In genomic region chr22:36367479-36367878, GRCh38 we compare ENCODE assay signal across 9 cellular contexts. TPM values are rescaled to one million over a fixed set of nuclear protein-coding genes. Genes with fewer than 3 reads are reported as not detected.
DNase-seq lines count a peak whose midpoint lies in the region; ATAC-seq and TF ChIP-seq lines count a peak whose summit lies in the region.
"Had no signal": no experiment of that assay in that cellular context is flagged by ENCODE, and none has a peak within 500 bp of the region (broad histone marks: within the 10 kb centered on the region; RNA-seq: fewer than 3 reads in every experiment).

No MANE protein-coding gene starts in this region.

- H3K4me1 ChIP-seq in mucosa of rectum (ENCODE audit: control insufficient read depth in 2 of 2, insufficient read depth in 2 of 2, low read length in 2 of 2) (peaks cover 88 to 90% of the 10 kb centered on the region in 2 donors), BE2C (peaks cover 29% of the 10 kb centered on the region)

- no peaks in the 10 kb centered on the region for H3K27me3 Mint-ChIP-seq in activated T-cell treated with anti-CD3 and anti-CD28 coated beads, Interleukin-2, amount 50 U/mL, for 72 hours (ENCODE audit: low read depth)
- H3K27me3 Mint-ChIP-seq in central memory CD8-positive, alpha-beta T cell, result no peaks in the 10 kb centered on the region
- H3K27me3 Mint-ChIP-seq in type B pancreatic cell, result no peaks in the 10 kb centered on the region

- H3K9me3 ChIP-seq in mucosa of rectum (ENCODE audit: control insufficient read depth in 2 of 2, low read length in 2 of 2), result no peaks in the 10 kb centered on the region
- no peaks in the 10 kb centered on the region for H3K9me3 ChIP-seq in BE2C

- TF ChIP-seq CTCF in type B pancreatic cell (conservative IDR thresholded peaks at IDR 0.05) (no peak), BE2C (IDR thresholded peaks at IDR 0.05; ENCODE audit: low read depth, low read length) (no peak)

- H3K4me3 Mint-ChIP-seq in activated T-cell treated with anti-CD3 and anti-CD28 coated beads, Interleukin-2, amount 50 U/mL, for 72 hours, result peak overlapping the region; percentile 66 to 84
- peak overlapping the region; percentile 89 for H3K4me3 Mint-ChIP-seq in central memory CD8-positive, alpha-beta T cell
- no peak overlapping the region for H3K4me3 Mint-ChIP-seq in type B pancreatic cell

- H3K27me3 ChIP-seq in mucosa of rectum (ENCODE audit: control insufficient read depth in 2 of 2, insufficient read depth in 2 of 2, low read length in 2 of 2) (no peaks in the 10 kb centered on the region), BE2C (no peaks in the 10 kb centered on the region)

- peaks cover 6 to 12% of the 10 kb centered on the region in 2 donors for H3K36me3 Mint-ChIP-seq in activated T-cell treated with anti-CD3 and anti-CD28 coated beads, Interleukin-2, amount 50 U/mL, for 72 hours (ENCODE audit: insufficient read depth in 2 of 2)
- peaks cover 42% of the 10 kb centered on the region for H3K36me3 Mint-ChIP-seq in central memory CD8-positive, alpha-beta T cell (ENCODE audit: insufficient read depth)
- H3K36me3 Mint-ChIP-seq in type B pancreatic cell, result peaks cover 4% of the 10 kb centered on the region

- H3K9me3 Mint-ChIP-seq in activated T-cell treated with anti-CD3 and anti-CD28 coated beads, Interleukin-2, amount 50 U/mL, for 72 hours, result no peaks in the 10 kb centered on the region
- no peaks in the 10 kb centered on the region for H3K9me3 Mint-ChIP-seq in central memory CD8-positive, alpha-beta T cell
- no peaks in the 10 kb centered on the region for H3K9me3 Mint-ChIP-seq in type B pancreatic cell

- ATAC-seq in activated T-cell treated with anti-CD3 and anti-CD28 coated beads, Interleukin-2, amount 50 U/mL, for 72 hours (replicated peaks in 1 of 2), result no peak
- ATAC-seq in central memory CD8-positive, alpha-beta T cell (replicated peaks; ENCODE audit: extremely low read depth, poor library complexity, severe bottlenecking), result no peak

- H3K4me1 Mint-ChIP-seq in activated T-cell treated with anti-CD3 and anti-CD28 coated beads, Interleukin-2, amount 50 U/mL, for 72 hours (ENCODE audit: low read depth), result peaks cover 100% of the 10 kb centered on the region
- peaks cover 96% of the 10 kb centered on the region for H3K4me1 Mint-ChIP-seq in central memory CD8-positive, alpha-beta T cell
- peaks cover 81% of the 10 kb centered on the region for H3K4me1 Mint-ChIP-seq in type B pancreatic cell (ENCODE audit: unreplicated experiment)

- peak overlapping the region; percentile 3 to 52 for H3K9ac ChIP-seq in mucosa of rectum (ENCODE audit: low read depth in 1 of 2, low read length in 2 of 2)

- DNase-seq in activated T-cell treated with anti-CD3 and anti-CD28 coated beads, Interleukin-2, amount 50 U/mL, for 72 hours, result no peak
- DNase-seq in activated T-cell treated with anti-CD3 and anti-CD28 coated beads, Interleukin-2, amount 50 U/mL, for 48 hours, result no peak
- no peak for DNase-seq in central memory CD8-positive, alpha-beta T cell (ENCODE audit: low spot score in 2 of 2)
- DNase-seq in type B pancreatic cell (ENCODE audit: extremely low spot score, unreplicated experiment), result no peak
- no peak for DNase-seq in BE2C
- no peak for DNase-seq in hepatic stellate cell (ENCODE audit: low spot score)
- no peak for DNase-seq in hypothalamus (lab: John Stamatoyannopoulos, UW)
- DNase-seq: NCI-H2227 treated with DMSO at 0.1 percent for 48 hours had no signal

- no peak overlapping the region for H3K4me3 ChIP-seq in mucosa of rectum (ENCODE audit: low read length in 2 of 2)
- H3K4me3 ChIP-seq in BE2C (ENCODE audit: low read depth, low read length), result no peak overlapping the region

- H3K27ac Mint-ChIP-seq in activated T-cell treated with anti-CD3 and anti-CD28 coated beads, Interleukin-2, amount 50 U/mL, for 72 hours, result peak overlapping the region; percentile 98
- peak overlapping the region; percentile 97 for H3K27ac Mint-ChIP-seq in central memory CD8-positive, alpha-beta T cell (ENCODE audit: low read depth)
- H3K27ac Mint-ChIP-seq in type B pancreatic cell, result peak overlapping the region; percentile 79

- H3K27ac ChIP-seq in mucosa of rectum (ENCODE audit: low read depth in 2 of 2, low read length in 2 of 2), result peak overlapping the region; percentile 32 to 52

- H3K36me3 ChIP-seq in mucosa of rectum (ENCODE audit: control insufficient read depth in 2 of 2, insufficient read depth in 2 of 2, low read length in 2 of 2), result peaks cover 0 to 20% of the 10 kb centered on the region in 2 donors
- no peaks in the 10 kb centered on the region; the same call in 1 of the 2 replicates for H3K36me3 ChIP-seq in BE2C

RNA-seq across cellular contexts. Expression of gene MYH9, which starts 20.3 kb away (rescaled TPM):
- total RNA-seq in activated T-cell treated with anti-CD3 and anti-CD28 coated beads, Interleukin-2, amount 50 U/mL, for 72 hours, result 100 to 1,000 TPM; 529 to 662 TPM
- total RNA-seq in type B pancreatic cell (ENCODE audit: low replicate concordance), result 277 and 364 TPM in 2 replicates
- polyA plus RNA-seq in BE2C (2012; ENCODE audit: insufficient read depth, insufficient read length, low read depth), result 101 TPM
